ENCODE assay signal across 17 cellular contexts in genomic region chr17:77951123-77951522, GRCh38. TPM values are rescaled to one million over a fixed set of nuclear protein-coding genes. Genes with fewer than 3 reads are reported as not detected.
DNase-seq lines count a peak whose midpoint lies in the region; ATAC-seq and TF ChIP-seq lines count a peak whose summit lies in the region.
"Had no signal": no experiment of that assay in that cellular context is flagged by ENCODE, and none has a peak within 500 bp of the region (broad histone marks: within the 10 kb centered on the region; RNA-seq: fewer than 3 reads in every experiment).

No MANE protein-coding gene starts in this region.

- H3K27me3 ChIP-seq in breast epithelium: peaks cover 0 to 19% of the 10 kb centered on the region in 2 donors

- no peak overlapping the region for H3K4me3 ChIP-seq in breast epithelium
- H3K4me3 ChIP-seq in LNCaP clone FGC (ENCODE audit: low read depth, low read length): no peak overlapping the region
- H3K4me3 ChIP-seq: A549; BLaER1 treated with 17β-estradiol and CSF1 and Interleukin-3, amounts not matched to agents 10 nM and 100 nM had no signal

- in situ Hi-C loops in T47D (cut with HindIII; ENCODE audit: low pct_unique_long_range_greater_than_20kb, low sequenced_read_pairs): no loop called here

- H3K9me3 ChIP-seq in breast epithelium: no peaks in the 10 kb centered on the region
- H3K9me3 ChIP-seq: Caco-2 had no signal

- no peak overlapping the region for H3K27ac ChIP-seq in breast epithelium
- H3K27ac ChIP-seq: 22Rv1; A549; BLaER1 treated with 17β-estradiol and CSF1 and Interleukin-3, amounts not matched to agents 10 nM and 100 nM; C4-2B had no signal

- no peak for ATAC-seq in HG03432 (IDR thresholded peaks at IDR 0.05; ENCODE audit: unreplicated experiment)
- ATAC-seq: A549; CD8-positive, alpha-beta T cell had no signal

- H3K36me3 ChIP-seq in breast epithelium: no peaks in the 10 kb centered on the region
- H3K36me3 ChIP-seq: BLaER1 treated with 17β-estradiol and CSF1 and Interleukin-3, amounts not matched to agents 10 nM and 100 nM had no signal

- no peaks in the 10 kb centered on the region for H3K4me1 ChIP-seq in breast epithelium
- H3K4me1 ChIP-seq: A549, Caco-2 had no signal

- TF ChIP-seq CTCF in breast epithelium (IDR thresholded peaks at IDR 0.05): no peak
- TF ChIP-seq CTCF in LNCaP clone FGC (IDR thresholded peaks at IDR 0.05; ENCODE audit: control insufficient read depth, extremely low read depth, insufficient read depth): no peak

- peak; percentile 30 for DNase-seq in activated CD8-positive, alpha-beta memory T cell treated with anti-CD3 and anti-CD28 coated beads for 24 hours
- no peak for DNase-seq in activated CD8-positive, alpha-beta memory T cell treated with anti-CD3 and anti-CD28 coated beads, Interleukin-2, amount 50 U/mL, for 4 hours
- peak; percentile 62 to 70 for DNase-seq in T47D (ENCODE audit: low read depth in 1 of 2, low spot score in 1 of 2)
- DNase-seq in breast epithelium (ENCODE audit: low spot score in 2 of 2): no peak
- peak; percentile 32 for DNase-seq in LNCaP clone FGC (ENCODE audit: low read depth)
- DNase-seq: AML-193; Caco-2; Calu3; CD4-positive, alpha-beta T cell; DMS79 treated with DMSO at 0.1 percent for 48 hours; GF-D8 had no signal

- intact Hi-C loops in breast epithelium (cut with DNase I; ENCODE audit: low total_unique reads): no loop called here

- TF ChIP-seq POLR2A in breast epithelium (IDR thresholded peaks at IDR 0.05): no peak

RNA-seq across cellular contexts. Expression of gene TNRC6C, which starts 7.4 kb away (rescaled TPM):
- 10 to 100 TPM; 14.1 to 21.7 (median 21.6) TPM for total RNA-seq in breast epithelium

Comparison
In these comparisons a context has a peak if more than half of its experiments do, and no peak if none do; other contexts are left out.
1. DNase-seq: peak in activated CD8-positive, alpha-beta memory T cell treated with anti-CD3 and anti-CD28 coated beads for 24 hours (single experiment), T47D (2 of 2) and LNCaP clone FGC (single experiment); none in activated CD8-positive, alpha-beta memory T cell treated with anti-CD3 and anti-CD28 coated beads, Interleukin-2, amount 50 U/mL, for 4 hours (single experiment) and breast epithelium (0 of 2).